In the genomic region with DNA sequence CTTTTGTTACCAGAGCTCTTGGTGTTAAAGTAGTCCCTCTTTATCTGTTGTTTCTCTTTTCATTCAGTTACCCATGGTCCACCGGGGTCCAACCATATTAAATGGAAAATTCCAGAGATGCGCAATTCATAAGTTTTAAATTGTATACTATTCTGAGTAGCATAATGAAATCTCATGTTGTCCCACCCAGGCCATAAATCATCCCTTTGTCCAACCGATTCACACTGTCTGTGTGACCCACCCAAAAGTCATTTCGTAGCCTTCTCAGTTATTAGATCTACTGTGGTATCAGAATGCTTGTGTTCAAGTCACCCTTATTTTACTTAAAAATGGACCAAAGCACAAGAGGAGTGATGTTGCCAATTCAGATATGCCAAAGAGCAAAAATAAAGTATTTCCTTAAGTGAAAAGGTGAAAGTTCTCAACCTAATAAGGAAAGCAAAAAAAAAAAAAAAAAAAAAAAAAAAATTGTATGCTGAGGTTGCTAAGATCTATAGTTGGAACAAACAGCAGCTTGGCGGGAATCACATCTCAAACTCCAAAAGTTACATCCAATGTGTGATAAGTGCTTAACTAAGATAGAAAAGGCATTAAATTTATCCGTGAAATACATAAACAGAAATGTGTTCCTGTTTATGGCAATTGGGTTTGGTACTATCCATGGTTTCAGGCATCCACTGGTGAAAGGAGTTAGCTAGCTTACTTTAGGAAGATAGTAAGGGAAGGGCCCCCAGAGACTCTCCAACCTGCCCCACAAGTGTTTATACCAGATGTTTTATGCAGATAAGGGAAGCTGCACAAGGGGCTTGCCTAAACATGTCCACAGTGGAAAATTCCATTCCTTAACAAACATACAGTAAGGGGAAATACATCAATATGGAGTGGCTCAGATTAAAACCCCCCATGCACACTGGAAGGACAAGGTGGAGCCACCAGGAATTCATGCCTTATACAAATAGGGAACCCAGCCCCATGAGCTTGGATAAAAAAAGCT, we compare ENCODE assay signal across 2 cellular contexts.
TF ChIP-seq lines count a peak whose summit lies in the region.

No MANE protein-coding gene starts in this region.

TF ChIP-seq in GM23338, 12 proteins besides CTCF, POLR2A, EP300 and RAD21:
- no peak for TF ChIP-seq ZNF114 (CRISPR knock-in tag; IDR thresholded peaks at IDR 0.05)
- TF ChIP-seq, protein P1, sequence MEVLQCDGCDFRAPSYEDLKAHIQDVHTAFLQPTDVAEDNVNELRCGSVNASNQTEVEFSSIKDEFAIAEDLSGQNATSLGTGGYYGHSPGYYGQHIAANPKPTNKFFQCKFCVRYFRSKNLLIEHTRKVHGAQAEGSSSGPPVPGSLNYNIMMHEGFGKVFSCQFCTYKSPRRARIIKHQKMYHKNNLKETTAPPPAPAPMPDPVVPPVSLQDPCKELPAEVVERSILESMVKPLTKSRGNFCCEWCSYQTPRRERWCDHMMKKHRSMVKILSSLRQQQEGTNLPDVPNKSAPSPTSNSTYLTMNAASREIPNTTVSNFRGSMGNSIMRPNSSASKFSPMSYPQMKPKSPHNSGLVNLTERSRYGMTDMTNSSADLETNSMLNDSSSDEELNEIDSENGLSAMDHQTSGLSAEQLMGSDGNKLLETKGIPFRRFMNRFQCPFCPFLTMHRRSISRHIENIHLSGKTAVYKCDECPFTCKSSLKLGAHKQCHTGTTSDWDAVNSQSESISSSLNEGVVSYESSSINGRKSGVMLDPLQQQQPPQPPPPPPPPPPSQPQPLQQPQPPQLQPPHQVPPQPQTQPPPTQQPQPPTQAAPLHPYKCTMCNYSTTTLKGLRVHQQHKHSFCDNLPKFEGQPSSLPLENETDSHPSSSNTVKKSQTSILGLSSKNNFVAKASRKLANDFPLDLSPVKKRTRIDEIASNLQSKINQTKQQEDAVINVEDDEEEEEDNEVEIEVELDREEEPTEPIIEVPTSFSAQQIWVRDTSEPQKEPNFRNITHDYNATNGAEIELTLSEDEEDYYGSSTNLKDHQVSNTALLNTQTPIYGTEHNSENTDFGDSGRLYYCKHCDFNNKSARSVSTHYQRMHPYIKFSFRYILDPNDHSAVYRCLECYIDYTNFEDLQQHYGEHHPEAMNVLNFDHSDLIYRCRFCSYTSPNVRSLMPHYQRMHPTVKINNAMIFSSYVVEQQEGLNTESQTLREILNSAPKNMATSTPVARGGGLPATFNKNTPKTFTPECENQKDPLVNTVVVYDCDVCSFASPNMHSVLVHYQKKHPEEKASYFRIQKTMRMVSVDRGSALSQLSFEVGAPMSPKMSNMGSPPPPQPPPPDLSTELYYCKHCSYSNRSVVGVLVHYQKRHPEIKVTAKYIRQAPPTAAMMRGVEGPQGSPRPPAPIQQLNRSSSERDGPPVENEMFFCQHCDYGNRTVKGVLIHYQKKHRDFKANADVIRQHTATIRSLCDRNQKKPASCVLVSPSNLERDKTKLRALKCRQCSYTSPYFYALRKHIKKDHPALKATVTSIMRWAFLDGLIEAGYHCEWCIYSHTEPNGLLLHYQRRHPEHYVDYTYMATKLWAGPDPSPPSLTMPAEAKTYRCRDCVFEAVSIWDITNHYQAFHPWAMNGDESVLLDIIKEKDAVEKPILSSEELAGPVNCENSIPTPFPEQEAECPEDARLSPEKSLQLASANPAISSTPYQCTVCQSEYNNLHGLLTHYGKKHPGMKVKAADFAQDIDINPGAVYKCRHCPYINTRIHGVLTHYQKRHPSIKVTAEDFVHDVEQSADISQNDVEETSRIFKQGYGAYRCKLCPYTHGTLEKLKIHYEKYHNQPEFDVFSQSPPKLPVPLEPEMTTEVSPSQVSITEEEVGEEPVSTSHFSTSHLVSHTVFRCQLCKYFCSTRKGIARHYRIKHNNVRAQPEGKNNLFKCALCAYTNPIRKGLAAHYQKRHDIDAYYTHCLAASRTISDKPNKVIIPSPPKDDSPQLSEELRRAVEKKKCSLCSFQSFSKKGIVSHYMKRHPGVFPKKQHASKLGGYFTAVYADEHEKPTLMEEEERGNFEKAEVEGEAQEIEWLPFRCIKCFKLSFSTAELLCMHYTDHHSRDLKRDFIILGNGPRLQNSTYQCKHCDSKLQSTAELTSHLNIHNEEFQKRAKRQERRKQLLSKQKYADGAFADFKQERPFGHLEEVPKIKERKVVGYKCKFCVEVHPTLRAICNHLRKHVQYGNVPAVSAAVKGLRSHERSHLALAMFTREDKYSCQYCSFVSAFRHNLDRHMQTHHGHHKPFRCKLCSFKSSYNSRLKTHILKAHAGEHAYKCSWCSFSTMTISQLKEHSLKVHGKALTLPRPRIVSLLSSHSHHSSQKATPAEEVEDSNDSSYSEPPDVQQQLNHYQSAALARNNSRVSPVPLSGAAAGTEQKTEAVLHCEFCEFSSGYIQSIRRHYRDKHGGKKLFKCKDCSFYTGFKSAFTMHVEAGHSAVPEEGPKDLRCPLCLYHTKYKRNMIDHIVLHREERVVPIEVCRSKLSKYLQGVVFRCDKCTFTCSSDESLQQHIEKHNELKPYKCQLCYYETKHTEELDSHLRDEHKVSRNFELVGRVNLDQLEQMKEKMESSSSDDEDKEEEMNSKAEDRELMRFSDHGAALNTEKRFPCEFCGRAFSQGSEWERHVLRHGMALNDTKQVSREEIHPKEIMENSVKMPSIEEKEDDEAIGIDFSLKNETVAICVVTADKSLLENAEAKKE (CRISPR knock-in tag; IDR thresholded peaks at IDR 0.05): no peak
- TF ChIP-seq, protein P2, sequence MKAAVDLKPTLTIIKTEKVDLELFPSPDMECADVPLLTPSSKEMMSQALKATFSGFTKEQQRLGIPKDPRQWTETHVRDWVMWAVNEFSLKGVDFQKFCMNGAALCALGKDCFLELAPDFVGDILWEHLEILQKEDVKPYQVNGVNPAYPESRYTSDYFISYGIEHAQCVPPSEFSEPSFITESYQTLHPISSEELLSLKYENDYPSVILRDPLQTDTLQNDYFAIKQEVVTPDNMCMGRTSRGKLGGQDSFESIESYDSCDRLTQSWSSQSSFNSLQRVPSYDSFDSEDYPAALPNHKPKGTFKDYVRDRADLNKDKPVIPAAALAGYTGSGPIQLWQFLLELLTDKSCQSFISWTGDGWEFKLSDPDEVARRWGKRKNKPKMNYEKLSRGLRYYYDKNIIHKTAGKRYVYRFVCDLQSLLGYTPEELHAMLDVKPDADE (IDR thresholded peaks at IDR 0.05): no peak
- TF ChIP-seq ZNF331 (CRISPR knock-in tag; IDR thresholded peaks at IDR 0.05; ENCODE audit: low read depth): no peak
- no peak for TF ChIP-seq EZH2 (IDR thresholded peaks at IDR 0.05; ENCODE audit: low read depth, unreplicated experiment)
- TF ChIP-seq NANOG (IDR thresholded peaks at IDR 0.05; ENCODE audit: borderline replicate concordance): no peak
- no peak for TF ChIP-seq CREB1 (CRISPR knock-in tag; IDR thresholded peaks at IDR 0.05; ENCODE audit: low read depth)
- no peak for TF ChIP-seq EZH2phosphoT487 (IDR thresholded peaks at IDR 0.05; ENCODE audit: unreplicated experiment)
- TF ChIP-seq POLR2AphosphoS5 (IDR thresholded peaks at IDR 0.05; ENCODE audit: low read depth): no peak

TF ChIP-seq in H1, 55 proteins besides CTCF, POLR2A, EP300 and RAD21:
- TF ChIP-seq RBBP5 (IDR thresholded peaks at IDR 0.05; ENCODE audit: borderline replicate concordance, low read depth, low read length): no peak
- TF ChIP-seq, protein P3, sequence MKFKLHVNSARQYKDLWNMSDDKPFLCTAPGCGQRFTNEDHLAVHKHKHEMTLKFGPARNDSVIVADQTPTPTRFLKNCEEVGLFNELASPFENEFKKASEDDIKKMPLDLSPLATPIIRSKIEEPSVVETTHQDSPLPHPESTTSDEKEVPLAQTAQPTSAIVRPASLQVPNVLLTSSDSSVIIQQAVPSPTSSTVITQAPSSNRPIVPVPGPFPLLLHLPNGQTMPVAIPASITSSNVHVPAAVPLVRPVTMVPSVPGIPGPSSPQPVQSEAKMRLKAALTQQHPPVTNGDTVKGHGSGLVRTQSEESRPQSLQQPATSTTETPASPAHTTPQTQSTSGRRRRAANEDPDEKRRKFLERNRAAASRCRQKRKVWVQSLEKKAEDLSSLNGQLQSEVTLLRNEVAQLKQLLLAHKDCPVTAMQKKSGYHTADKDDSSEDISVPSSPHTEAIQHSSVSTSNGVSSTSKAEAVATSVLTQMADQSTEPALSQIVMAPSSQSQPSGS (IDR thresholded peaks at IDR 0.05; ENCODE audit: low read length): no peak
- TF ChIP-seq SP1 (IDR thresholded peaks at IDR 0.05; ENCODE audit: low read depth, low read length): no peak
- no peak for TF ChIP-seq SRF (IDR thresholded peaks at IDR 0.05; ENCODE audit: low read depth, low read length)
- no peak for TF ChIP-seq GTF2F1 (IDR thresholded peaks at IDR 0.05; ENCODE audit: borderline replicate concordance, low read depth, low read length)
- TF ChIP-seq BRCA1 (IDR thresholded peaks at IDR 0.05; ENCODE audit: low read depth, low read length): no peak
- TF ChIP-seq CEBPB (IDR thresholded peaks at IDR 0.05; ENCODE audit: low read depth, low read length): no peak
- no peak for TF ChIP-seq TAF7 (optimal IDR thresholded peaks at IDR 0.05; ENCODE audit: borderline replicate concordance, low read depth, low read length)
- no peak for TF ChIP-seq ZNF274 (IDR thresholded peaks at IDR 0.05; ENCODE audit: borderline replicate concordance, extremely low read depth, low read length)
- no peak for TF ChIP-seq TEAD4 (IDR thresholded peaks at IDR 0.05; ENCODE audit: low read depth, low read length)
- no peak for TF ChIP-seq NANOG (IDR thresholded peaks at IDR 0.05; ENCODE audit: insufficient read depth, low read depth, low read length, poor library complexity, severe bottlenecking)
- no peak for TF ChIP-seq NRF1 (IDR thresholded peaks at IDR 0.05; ENCODE audit: low read depth, low read length)
- TF ChIP-seq ASH2L (IDR thresholded peaks at IDR 0.05; ENCODE audit: low read length): no peak
- no peak for TF ChIP-seq POU5F1 (IDR thresholded peaks at IDR 0.05; ENCODE audit: low read depth, low read length)
- TF ChIP-seq, protein P4, sequence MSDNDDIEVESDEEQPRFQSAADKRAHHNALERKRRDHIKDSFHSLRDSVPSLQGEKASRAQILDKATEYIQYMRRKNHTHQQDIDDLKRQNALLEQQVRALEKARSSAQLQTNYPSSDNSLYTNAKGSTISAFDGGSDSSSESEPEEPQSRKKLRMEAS (IDR thresholded peaks at IDR 0.05): no peak
- TF ChIP-seq YY1 (IDR thresholded peaks at IDR 0.05; ENCODE audit: low read depth, low read length): no peak
- no peak for TF ChIP-seq GABPA (IDR thresholded peaks at IDR 0.05; ENCODE audit: borderline replicate concordance, insufficient read depth, low read length)
- no peak for TF ChIP-seq CHD2 (IDR thresholded peaks at IDR 0.05; ENCODE audit: low read length)
- no peak for TF ChIP-seq KDM1A (IDR thresholded peaks at IDR 0.05; ENCODE audit: borderline replicate concordance, low read length)
- TF ChIP-seq PHF8 (conservative IDR thresholded peaks at IDR 0.05; ENCODE audit: low read depth, low read length): no peak
